ENCODE assay signal across 21 cellular contexts in the genomic region with DNA sequence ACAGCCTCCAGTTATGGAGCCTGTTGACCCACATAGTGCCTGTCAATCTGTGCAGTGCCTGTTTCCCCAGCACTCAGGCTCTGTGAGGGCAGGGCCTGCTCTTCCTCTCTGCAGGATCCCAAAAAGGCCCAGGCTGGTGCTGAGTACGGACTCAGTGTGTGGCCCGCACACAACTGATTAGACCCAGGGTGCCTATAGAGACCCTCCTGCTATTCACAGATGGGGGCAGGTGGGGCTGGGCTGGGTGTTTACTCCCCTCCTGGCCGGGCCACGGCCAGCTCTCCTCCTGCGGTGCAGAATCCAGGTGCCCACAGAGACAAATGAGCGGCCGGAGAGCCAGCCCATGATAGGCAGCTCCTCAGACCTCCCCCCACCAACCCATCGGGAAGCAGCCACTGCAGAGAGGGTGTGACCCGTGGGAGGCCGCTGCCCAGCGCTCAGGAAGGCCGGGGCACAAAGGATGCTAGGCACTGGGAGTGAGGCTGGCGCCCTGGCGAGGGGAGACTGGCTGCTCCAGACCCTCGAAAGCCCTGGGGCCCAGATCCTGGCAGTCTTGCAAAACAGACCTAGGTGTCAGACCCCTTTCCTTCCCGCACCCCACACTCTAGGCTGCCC.
"Had no signal": no experiment of that assay in that cellular context is flagged by ENCODE, and none has a peak within 500 bp of the region (broad histone marks: within the 10 kb centered on the region; RNA-seq: fewer than 3 reads in every experiment).

No MANE protein-coding gene starts in this region.

- H3K27me3 ChIP-seq: upper lobe of right lung had no signal

- H3K27ac ChIP-seq: lower lobe of right lung, upper lobe of right lung had no signal

- H3K27ac Mint-ChIP-seq: activated naive CD8-positive, alpha-beta T cell treated with anti-CD3 and anti-CD28 coated beads for 36 hours; naive B cell; progenitor cell of endocrine pancreas; stimulated activated naive B cell treated with anti-CD40 and anti-IgM and Interleukin-4, amounts not matched to agents 10 μg/mL and 1 μg/mL and 100 μg/mL, for 72 hours had no signal

- FAIRE-seq: endometrium, keratinocyte, TTC549 had no signal

- ATAC-seq: activated T-cell treated with anti-CD3 and anti-CD28 coated beads, Interleukin-2, amount 50 U/mL, for 4 hours; lower lobe of right lung; mucosa of descending colon; stimulated activated naive B cell treated with anti-CD40 and anti-IgM and Interleukin-4, amounts not matched to agents 10 μg/mL and 1 μg/mL and 100 μg/mL, for 72 hours; upper lobe of right lung had no signal

- H3K9me3 Mint-ChIP-seq: activated naive CD8-positive, alpha-beta T cell treated with anti-CD3 and anti-CD28 coated beads for 36 hours; activated T-cell treated with anti-CD3 and anti-CD28 coated beads, Interleukin-2, amount 50 U/mL, for 4 hours; naive B cell; stimulated activated naive B cell treated with anti-CD40 and anti-IgM and Interleukin-4, amounts not matched to agents 10 μg/mL and 1 μg/mL and 100 μg/mL, for 72 hours had no signal

- H3K4me3 ChIP-seq: lower lobe of right lung, mucosa of descending colon, upper lobe of right lung had no signal

- H3K4me1 Mint-ChIP-seq: activated naive CD8-positive, alpha-beta T cell treated with anti-CD3 and anti-CD28 coated beads for 36 hours; naive B cell; stimulated activated naive B cell treated with anti-CD40 and anti-IgM and Interleukin-4, amounts not matched to agents 10 μg/mL and 1 μg/mL and 100 μg/mL, for 72 hours had no signal

- H3K27me3 Mint-ChIP-seq: progenitor cell of endocrine pancreas had no signal

- H3K4me1 ChIP-seq: lower lobe of right lung, upper lobe of right lung had no signal

- H3K4me3 Mint-ChIP-seq: activated naive CD8-positive, alpha-beta T cell treated with anti-CD3 and anti-CD28 coated beads for 36 hours; activated T-cell treated with anti-CD3 and anti-CD28 coated beads, Interleukin-2, amount 50 U/mL, for 4 hours; naive B cell; stimulated activated naive B cell treated with anti-CD40 and anti-IgM and Interleukin-4, amounts not matched to agents 10 μg/mL and 1 μg/mL and 100 μg/mL, for 72 hours had no signal

- H3K36me3 Mint-ChIP-seq: activated naive CD8-positive, alpha-beta T cell treated with anti-CD3 and anti-CD28 coated beads for 36 hours; naive B cell; stimulated activated naive B cell treated with anti-CD40 and anti-IgM and Interleukin-4, amounts not matched to agents 10 μg/mL and 1 μg/mL and 100 μg/mL, for 72 hours had no signal

- DNase-seq: activated CD4-positive, alpha-beta T cell treated with anti-CD3 and anti-CD28 coated beads, Interleukin-2, amount 50 U/mL, for 4 hours; activated CD8-positive, alpha-beta memory T cell treated with anti-CD3 and anti-CD28 coated beads, Interleukin-2, amount 50 U/mL, for 48 hours; activated naive CD4-positive, alpha-beta T cell treated with Interleukin-2 at 50 U/mL for 16 hours; activated naive CD8-positive, alpha-beta T cell treated with anti-CD3 and anti-CD28 coated beads for 36 hours; activated T-cell treated with anti-CD3 and anti-CD28 coated beads, Interleukin-2, amount 50 U/mL, for 4 hours; cerebellar nuclear complex; effector CD4-positive, alpha-beta T cell; lower lobe of right lung; mesendoderm; mucosa of descending colon; naive B cell; retina; stimulated activated CD4-positive, alpha-beta T cell treated with anti-CD3 and anti-CD28 coated beads, Interleukin-2, amount 100 ng/mL, for 48 hours; stimulated activated CD8-positive, alpha-beta memory T cell treated with anti-CD3 and anti-CD28 coated beads, Interleukin-4, amount 100 ng/mL, for 48 hours; stimulated activated naive B cell treated with anti-CD40 and anti-IgM and Interleukin-4, amounts not matched to agents 10 μg/mL and 1 μg/mL and 100 μg/mL, for 72 hours; T-helper 1 cell; upper lobe of right lung had no signal

- H3K36me3 ChIP-seq: lower lobe of right lung, upper lobe of right lung had no signal

- H3K9me3 ChIP-seq: lower lobe of right lung, mucosa of descending colon, upper lobe of right lung had no signal
